Comparison of ENCODE assay signal across 8 cellular contexts in genomic region chr4:74230902-74231499, GRCh38.
DNase-seq lines count a peak whose midpoint lies in the region; ATAC-seq, FAIRE-seq and TF ChIP-seq lines count a peak whose summit lies in the region.

No MANE protein-coding gene starts in this region.

- peak overlapping the region in 1 of 3 experiments; percentile 7 for H3K4me3 ChIP-seq in keratinocyte (ENCODE audit: control insufficient read depth in 2 of 3, extremely low read depth in 1 of 3, insufficient read depth in 2 of 3, low read depth in 1 of 3, low read length in 3 of 3)

- peaks cover 0 to 3% of the 10 kb centered on the region in 2 experiments for H3K36me3 ChIP-seq in keratinocyte (ENCODE audit: control insufficient read depth in 2 of 2, extremely low read depth in 1 of 2, insufficient read depth in 2 of 2, low read length in 2 of 2)

- H3K27me3 ChIP-seq in keratinocyte (ENCODE audit: control insufficient read depth, extremely low read depth, insufficient read depth, low read length), result no peaks in the 10 kb centered on the region

- no peaks in the 10 kb centered on the region for H3K9me1 ChIP-seq in keratinocyte (ENCODE audit: control insufficient read depth, extremely low read depth, insufficient read depth, low read length)

- H3K4me3 Mint-ChIP-seq in T-helper 2 cell treated with Interferon-gamma antibody and Interleukin-4, amounts not matched to agents 5 μg/mL and 100 μg/mL, for 36 hours, result no peak overlapping the region

- H3K4me1 ChIP-seq in keratinocyte (ENCODE audit: control insufficient read depth, extremely low read depth, insufficient read depth, low read length), result peaks cover 15% of the 10 kb centered on the region

- no peaks in the 10 kb centered on the region for H3K9me3 Mint-ChIP-seq in T-helper 2 cell treated with Interferon-gamma antibody and Interleukin-4, amounts not matched to agents 5 μg/mL and 100 μg/mL, for 36 hours

- no peaks in the 10 kb centered on the region for H3K27me3 Mint-ChIP-seq in T-helper 2 cell treated with Interferon-gamma antibody and Interleukin-4, amounts not matched to agents 5 μg/mL and 100 μg/mL, for 36 hours (ENCODE audit: low read depth)

- no peaks in the 10 kb centered on the region for H4K20me1 ChIP-seq in keratinocyte (ENCODE audit: control insufficient read depth, extremely low read depth, insufficient read depth, low read length)

- dilution Hi-C loops in keratinocyte (cut with MboI; ENCODE audit: extremely low pct_ligation_motif_present, low sequenced_read_pairs), result no loop called here

- FAIRE-seq in keratinocyte (lab: Jason Lieb, UNC), result peak; percentile 89

- DNase-seq in GDM1 (lab: John Stamatoyannopoulos, UW) (peak; percentile 65), keratinocyte (ENCODE audit: low read depth, low spot score) (no peak), NCI-H345 (lab: John Stamatoyannopoulos, UW) (no peak), COLO829 (ENCODE audit: low spot score) (no peak), cortex of kidney (lab: John Stamatoyannopoulos, UW) (no peak)
- DNase-seq in T-helper 2 cell treated with Interferon-gamma antibody and Interleukin-4, amounts not matched to agents 5 μg/mL and 100 μg/mL, for 36 hours (ENCODE audit: low spot score), result peak; percentile 33

- H3K4me2 ChIP-seq in keratinocyte (ENCODE audit: control insufficient read depth, extremely low read depth, insufficient read depth, low read depth, low read length), result peak overlapping the region; percentile 50

- ATAC-seq in HG02798 (IDR thresholded peaks at IDR 0.05; ENCODE audit: poor library complexity, unreplicated experiment) (peak; percentile 33), HG02852 (IDR thresholded peaks at IDR 0.05; ENCODE audit: unreplicated experiment) (no peak)

- H3K79me2 ChIP-seq in keratinocyte (ENCODE audit: control insufficient read depth, insufficient read depth, low read length), result no peaks in the 10 kb centered on the region

- no peaks in the 10 kb centered on the region for H3K9me3 ChIP-seq in keratinocyte (ENCODE audit: control insufficient read depth, low read depth, low read length)

- peak overlapping the region; percentile 72 for H3K27ac ChIP-seq in keratinocyte (ENCODE audit: control insufficient read depth, insufficient read depth, low read length)

- H2AFZ ChIP-seq in keratinocyte (ENCODE audit: control insufficient read depth, low read length), result peak overlapping the region; percentile 56

- no peak for TF ChIP-seq CTCF in keratinocyte (optimal IDR thresholded peaks at IDR 0.05 in 1 of 3, IDR thresholded peaks at IDR 0.05 in 1 of 3, conservative IDR thresholded peaks at IDR 0.05 in 1 of 3; ENCODE audit: extremely low read depth in 1 of 3, insufficient read depth in 2 of 3, low read length in 3 of 3)

- H3K27ac Mint-ChIP-seq in T-helper 2 cell treated with Interferon-gamma antibody and Interleukin-4, amounts not matched to agents 5 μg/mL and 100 μg/mL, for 36 hours, result no peak overlapping the region

- peaks cover 32% of the 10 kb centered on the region for H3K4me1 Mint-ChIP-seq in T-helper 2 cell treated with Interferon-gamma antibody and Interleukin-4, amounts not matched to agents 5 μg/mL and 100 μg/mL, for 36 hours (ENCODE audit: low read depth)

- no peak overlapping the region for H3K9ac ChIP-seq in keratinocyte (ENCODE audit: control insufficient read depth, extremely low read depth, insufficient read depth, low read length)

- H3K36me3 Mint-ChIP-seq in T-helper 2 cell treated with Interferon-gamma antibody and Interleukin-4, amounts not matched to agents 5 μg/mL and 100 μg/mL, for 36 hours (ENCODE audit: low read depth), result no peaks in the 10 kb centered on the region

Comparison
In these comparisons a context has a peak if more than half of its experiments do, and no peak if none do; other contexts are left out.
1. DNase-seq: peak in GDM1 (single experiment) and T-helper 2 cell treated with Interferon-gamma antibody and Interleukin-4, amounts not matched to agents 5 μg/mL and 100 μg/mL, for 36 hours (single experiment); none in keratinocyte (single experiment), NCI-H345 (single experiment), COLO829 (single experiment) and cortex of kidney (single experiment).